Comparison of ENCODE assay signal across 8 cellular contexts in the genomic region with DNA sequence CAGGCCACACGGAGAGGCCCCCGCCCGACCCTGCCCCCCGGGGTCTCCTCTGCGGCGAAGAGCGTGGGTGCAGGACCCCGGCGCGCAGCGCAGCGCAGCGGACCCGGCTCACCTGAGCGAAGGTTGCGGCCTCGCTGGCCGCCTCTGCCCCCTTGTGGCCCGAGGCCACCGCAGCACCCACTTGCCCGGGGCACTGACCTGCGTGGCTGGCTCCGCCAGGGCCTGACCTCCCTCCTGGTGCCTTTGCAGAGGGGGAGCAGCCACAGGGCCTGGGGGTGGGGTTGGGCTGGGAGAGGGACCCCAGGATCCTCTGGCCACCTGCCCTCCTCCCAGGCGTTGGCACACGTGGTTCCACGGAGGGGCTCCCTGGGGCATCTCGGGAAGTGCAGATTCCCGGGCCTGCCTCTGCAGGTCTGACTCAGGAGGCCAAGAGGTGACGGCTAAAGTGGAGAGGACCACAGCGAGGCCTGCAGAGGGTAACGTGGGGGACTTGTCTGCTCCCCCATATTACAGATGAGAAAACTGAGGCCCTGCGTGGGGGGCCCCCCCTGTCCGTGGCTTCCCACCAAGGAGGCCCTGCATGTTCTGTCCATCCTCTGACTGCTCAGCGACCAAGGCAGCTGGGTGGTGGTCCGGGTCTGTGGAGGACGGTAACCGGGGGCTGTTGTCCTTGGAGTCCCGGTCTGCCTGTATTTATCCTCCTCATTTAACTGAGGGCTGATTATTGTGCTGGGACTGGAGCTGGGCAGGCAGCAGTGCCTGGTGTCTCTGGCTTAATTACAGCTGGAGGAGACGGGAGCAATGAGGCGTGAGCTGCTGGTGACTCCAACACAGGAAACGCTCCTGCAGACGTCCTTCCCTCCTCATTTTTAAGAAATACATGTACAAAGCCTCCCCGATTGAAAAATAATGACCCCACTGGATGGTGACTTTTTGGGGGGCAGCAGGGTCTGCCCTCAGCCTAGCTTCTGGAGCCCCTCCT.
A peak's percentile ranks its signal among the peaks of the same experiment; 100 is the strongest.
DNase-seq lines count a peak whose midpoint lies in the region; ATAC-seq and TF ChIP-seq lines count a peak whose summit lies in the region.

No MANE protein-coding gene starts in this region.

- no TSS peak for BruUV-seq in MCF 10A (replicated peaks; lab: Mats Ljungman, UMichigan)

- H3K4me1 ChIP-seq in left lung (peaks cover 0 to 5% of the 10 kb centered on the region in 2 donors), thoracic aorta (ENCODE audit: control insufficient read depth in 1 of 2, low read depth in 2 of 2) (no peaks in the 10 kb centered on the region)

- H3K27me3 Mint-ChIP-seq in CD14-positive monocyte (ENCODE audit: low read depth in 3 of 3) (peaks cover 8 to 20% (median 18%) of the 10 kb centered on the region in 3 donors), MCF 10A (ENCODE audit: insufficient read depth, unreplicated experiment) (peaks cover 11% of the 10 kb centered on the region)

- peak; percentile 76 for ATAC-seq in SK-N-SH treated with all-trans-retinoic acid at 6 μM for 48 hours
- peak; percentile 93 for ATAC-seq in left lung
- ATAC-seq in thoracic aorta (ENCODE audit: insufficient number of reproducible peaks, low FRiP score, low read depth): no peak
- no peak for ATAC-seq in HG03135 (IDR thresholded peaks at IDR 0.05; ENCODE audit: unreplicated experiment)

- H3K4me3 Mint-ChIP-seq in CD14-positive monocyte (no peak overlapping the region), MCF 10A (ENCODE audit: unreplicated experiment) (no peak overlapping the region)

- H3K9me3 ChIP-seq in left lung (no peaks in the 10 kb centered on the region), thoracic aorta (no peaks in the 10 kb centered on the region)

- CTCF ChIA-PET in MCF 10A (lab: Yijun Ruan, JAX): interaction anchor here (0.6 to 2.5 kb wide), 6 partner anchors 9 to 584 kb away, joined by 3 to 8 read pairs (median 3); no protein-coding TSS in a partner anchor

- H3K27me3 ChIP-seq in left lung: peaks cover 0 to 44% of the 10 kb centered on the region in 2 donors
- no peaks in the 10 kb centered on the region for H3K27me3 ChIP-seq in thoracic aorta (replicated peaks; ENCODE audit: insufficient read depth)

- H3K36me3 Mint-ChIP-seq in CD14-positive monocyte (no peaks in the 10 kb centered on the region), MCF 10A (ENCODE audit: insufficient read depth, unreplicated experiment) (no peaks in the 10 kb centered on the region)

- DNase-seq in CD14-positive monocyte (ENCODE audit: low spot score) (no peak), HFF-Myc (ENCODE audit: extremely low read depth, low read depth) (no peak), MCF 10A (ENCODE audit: unreplicated experiment) (no peak), left lung (peak in 1 of 2 donors; percentile 89), thoracic aorta (ENCODE audit: low spot score) (no peak), GF-D8 (lab: John Stamatoyannopoulos, UW) (no peak)

- H3K36me3 ChIP-seq in left lung: no peaks in the 10 kb centered on the region
- no peaks in the 10 kb centered on the region for H3K36me3 ChIP-seq in thoracic aorta

- POLR2A ChIA-PET in MCF 10A (lab: Yijun Ruan, JAX): no interaction called here

- TF ChIP-seq CTCF in CD14-positive monocyte (IDR thresholded peaks at IDR 0.05) (peak; percentile 89), HFF-Myc (IDR thresholded peaks at IDR 0.05; ENCODE audit: low read depth, low read length, missing control alignments) (peak; percentile 45), MCF 10A (IDR thresholded peaks at IDR 0.05; ENCODE audit: unreplicated experiment) (peak; percentile 52), left lung (IDR thresholded peaks at IDR 0.05) (peak; percentile 73 to 78), thoracic aorta (IDR thresholded peaks at IDR 0.05) (peak; percentile 43)

- intact Hi-C loops in CD14-positive monocyte (cut with micrococcal nuclease) (loop anchor here in 1 of 2 donors (2.0 to 5.0 kb wide), 2 partner anchors 128 to 272 kb away; no protein-coding TSS in a partner anchor), MCF 10A (cut with micrococcal nuclease) (loop anchor here (1.0 kb wide), 1 partner anchor 246 kb away; no protein-coding TSS in a partner anchor), left lung (cut with DNase I) (loop anchor here in 1 of 2 donors (5.0 kb wide), 1 partner anchor 273 kb away; no protein-coding TSS in a partner anchor)

- H3K27ac ChIP-seq in left lung: no peak overlapping the region
- H3K27ac ChIP-seq in thoracic aorta: no peak overlapping the region

- H3K27ac Mint-ChIP-seq in CD14-positive monocyte (no peak overlapping the region), MCF 10A (ENCODE audit: low read depth, unreplicated experiment) (no peak overlapping the region)

- H3K4me3 ChIP-seq in HFF-Myc (replicated peaks; ENCODE audit: low read depth, low read length) (no peak overlapping the region), left lung (no peak overlapping the region), thoracic aorta (no peak overlapping the region)

- peaks cover 2% of the 10 kb centered on the region for H3K4me1 Mint-ChIP-seq in CD14-positive monocyte
- no peaks in the 10 kb centered on the region for H3K4me1 Mint-ChIP-seq in MCF 10A (ENCODE audit: insufficient read depth, unreplicated experiment)

- H3K9me3 Mint-ChIP-seq in CD14-positive monocyte: no peaks in the 10 kb centered on the region
- H3K9me3 Mint-ChIP-seq in MCF 10A (ENCODE audit: unreplicated experiment): no peaks in the 10 kb centered on the region

TF ChIP-seq in SK-N-SH treated with all-trans-retinoic acid at 6 μM for 48 hours, 23 proteins besides CTCF, POLR2A, EP300 and RAD21:
- TF ChIP-seq ZNF70 (CRISPR knock-in tag; IDR thresholded peaks at IDR 0.05) (no peak), PPARA (CRISPR knock-in tag; IDR thresholded peaks at IDR 0.05; ENCODE audit: borderline replicate concordance) (no peak), GLIS3 (CRISPR knock-in tag; IDR thresholded peaks at IDR 0.05) (no peak), ZFP3 (CRISPR knock-in tag; IDR thresholded peaks at IDR 0.05) (no peak)
- TF ChIP-seq, protein P1, sequence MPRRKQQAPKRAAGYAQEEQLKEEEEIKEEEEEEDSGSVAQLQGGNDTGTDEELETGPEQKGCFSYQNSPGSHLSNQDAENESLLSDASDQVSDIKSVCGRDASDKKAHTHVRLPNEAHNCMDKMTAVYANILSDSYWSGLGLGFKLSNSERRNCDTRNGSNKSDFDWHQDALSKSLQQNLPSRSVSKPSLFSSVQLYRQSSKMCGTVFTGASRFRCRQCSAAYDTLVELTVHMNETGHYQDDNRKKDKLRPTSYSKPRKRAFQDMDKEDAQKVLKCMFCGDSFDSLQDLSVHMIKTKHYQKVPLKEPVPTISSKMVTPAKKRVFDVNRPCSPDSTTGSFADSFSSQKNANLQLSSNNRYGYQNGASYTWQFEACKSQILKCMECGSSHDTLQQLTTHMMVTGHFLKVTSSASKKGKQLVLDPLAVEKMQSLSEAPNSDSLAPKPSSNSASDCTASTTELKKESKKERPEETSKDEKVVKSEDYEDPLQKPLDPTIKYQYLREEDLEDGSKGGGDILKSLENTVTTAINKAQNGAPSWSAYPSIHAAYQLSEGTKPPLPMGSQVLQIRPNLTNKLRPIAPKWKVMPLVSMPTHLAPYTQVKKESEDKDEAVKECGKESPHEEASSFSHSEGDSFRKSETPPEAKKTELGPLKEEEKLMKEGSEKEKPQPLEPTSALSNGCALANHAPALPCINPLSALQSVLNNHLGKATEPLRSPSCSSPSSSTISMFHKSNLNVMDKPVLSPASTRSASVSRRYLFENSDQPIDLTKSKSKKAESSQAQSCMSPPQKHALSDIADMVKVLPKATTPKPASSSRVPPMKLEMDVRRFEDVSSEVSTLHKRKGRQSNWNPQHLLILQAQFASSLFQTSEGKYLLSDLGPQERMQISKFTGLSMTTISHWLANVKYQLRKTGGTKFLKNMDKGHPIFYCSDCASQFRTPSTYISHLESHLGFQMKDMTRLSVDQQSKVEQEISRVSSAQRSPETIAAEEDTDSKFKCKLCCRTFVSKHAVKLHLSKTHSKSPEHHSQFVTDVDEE (CRISPR knock-in tag; IDR thresholded peaks at IDR 0.05): no peak

Comparison
In these comparisons a context has a peak if more than half of its experiments do, and no peak if none do; other contexts are left out.
1. ATAC-seq: peak in SK-N-SH treated with all-trans-retinoic acid at 6 μM for 48 hours (single experiment) and left lung (single experiment); none in thoracic aorta (single experiment) and HG03135 (single experiment).
2. Peak in every context shown above with its lines, with median percentiles within 50 percentile points of each other: CTCF ChIP-seq.